Comparison of ENCODE assay signal across 25 cellular contexts in genomic region chr13:85228692-85229091, GRCh38.
"Had no signal": no experiment of that assay in that cellular context is flagged by ENCODE, and none has a peak within 500 bp of the region (broad histone marks: within the 10 kb centered on the region; RNA-seq: fewer than 3 reads in every experiment).

No MANE protein-coding gene starts in this region.

- H3K36me3 ChIP-seq: colonic mucosa, esophagus squamous epithelium, gastrocnemius medialis, heart right ventricle, left lung, lower lobe of right lung had no signal

- FAIRE-seq: endometrium, islet of Langerhans, keratinocyte had no signal

- DNase-seq: colonic mucosa; cortex of kidney; effector CD8-positive, alpha-beta T cell; effector memory CD8-positive, alpha-beta T cell; endodermal cell; erythroblast; esophagus squamous epithelium; foreskin fibroblast; foreskin melanocyte; gastrocnemius medialis; glutamatergic neuron; head of caudate nucleus; heart right ventricle; hippocampal formation; left cardiac atrium; left lung; left ventricle myocardium superior; lower lobe of right lung; mesenchymal stem cell; mucosa of descending colon had no signal

- H3K27ac ChIP-seq: colonic mucosa, epithelial cell of prostate, esophagus squamous epithelium, gastrocnemius medialis, heart right ventricle, left lung, lower lobe of right lung had no signal

- H3K4me3 ChIP-seq: colonic mucosa, esophagus squamous epithelium, gastrocnemius medialis, heart right ventricle, left lung, lower lobe of right lung, mucosa of descending colon had no signal

- H3K9me3 ChIP-seq: colonic mucosa, esophagus squamous epithelium, gastrocnemius medialis, heart right ventricle, left lung, lower lobe of right lung, mucosa of descending colon had no signal

- H3K27me3 ChIP-seq: colonic mucosa, esophagus squamous epithelium, gastrocnemius medialis, heart right ventricle, left lung had no signal

- ATAC-seq: effector memory CD8-positive, alpha-beta T cell; esophagus mucosa; gastrocnemius medialis; heart right ventricle; left cardiac atrium; left lung; left ventricle myocardium superior; mucosa of descending colon had no signal

- H3K4me1 ChIP-seq: colonic mucosa, esophagus squamous epithelium, gastrocnemius medialis, heart right ventricle, left lung, lower lobe of right lung had no signal
